Comparison of ENCODE assay signal across 16 cellular contexts in the genomic region with DNA sequence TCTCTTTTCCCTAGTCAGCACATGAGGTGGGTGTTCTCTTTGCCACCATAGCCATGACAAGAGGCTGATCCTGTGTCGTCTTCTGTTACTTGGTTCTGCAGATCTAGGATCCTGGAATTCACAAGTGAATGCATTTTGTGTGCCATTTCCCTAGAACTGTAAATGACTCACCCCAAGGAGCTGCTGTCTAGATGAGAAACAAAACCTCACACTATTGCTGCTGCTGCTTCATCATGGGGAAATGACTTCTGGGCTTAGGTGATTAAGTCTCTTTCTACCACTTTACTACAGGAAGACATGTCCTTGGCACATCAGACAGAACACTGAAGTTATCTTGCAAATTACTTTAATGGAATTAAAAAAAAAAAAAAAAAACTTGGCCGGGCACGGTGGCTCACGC.
DNase-seq lines count a peak whose midpoint lies in the region; ATAC-seq and TF ChIP-seq lines count a peak whose summit lies in the region.
"Had no signal": no experiment of that assay in that cellular context is flagged by ENCODE, and none has a peak within 500 bp of the region (broad histone marks: within the 10 kb centered on the region; RNA-seq: fewer than 3 reads in every experiment).

No MANE protein-coding gene starts in this region.

- no peaks in the 10 kb centered on the region for H3K9me3 Mint-ChIP-seq in activated naive CD8-positive, alpha-beta T cell treated with anti-CD3 and anti-CD28 coated beads, Interleukin-2, amount 50 U/mL, for 24 hours
- H3K9me3 Mint-ChIP-seq: activated CD4-positive, alpha-beta T cell treated with anti-CD3 and anti-CD28 coated beads, Interleukin-2, amount 10 ng/mL, durations not matched to agents 7 days and 5 days had no signal

- H3K27me3 Mint-ChIP-seq in activated naive CD8-positive, alpha-beta T cell treated with anti-CD3 and anti-CD28 coated beads, Interleukin-2, amount 50 U/mL, for 24 hours = no peaks in the 10 kb centered on the region
- H3K27me3 Mint-ChIP-seq: activated CD4-positive, alpha-beta T cell treated with anti-CD3 and anti-CD28 coated beads, Interleukin-2, amount 10 ng/mL, durations not matched to agents 7 days and 5 days had no signal

- H3K4me1 Mint-ChIP-seq in activated naive CD8-positive, alpha-beta T cell treated with anti-CD3 and anti-CD28 coated beads, Interleukin-2, amount 50 U/mL, for 24 hours = peaks cover 29% of the 10 kb centered on the region
- H3K4me1 Mint-ChIP-seq: memory B cell had no signal

- ATAC-seq in activated naive CD8-positive, alpha-beta T cell treated with anti-CD3 and anti-CD28 coated beads, Interleukin-2, amount 50 U/mL, for 24 hours = peak; percentile 65
- ATAC-seq: heart right ventricle had no signal

- no peak for TF ChIP-seq CTCF in AG10803 (conservative IDR thresholded peaks at IDR 0.05; ENCODE audit: low read length)

- peak overlapping the region; percentile 73 for H3K27ac Mint-ChIP-seq in activated naive CD8-positive, alpha-beta T cell treated with anti-CD3 and anti-CD28 coated beads, Interleukin-2, amount 50 U/mL, for 24 hours
- H3K27ac Mint-ChIP-seq: activated CD4-positive, alpha-beta T cell treated with anti-CD3 and anti-CD28 coated beads, Interleukin-2, amount 10 ng/mL, durations not matched to agents 7 days and 5 days; memory B cell; progenitor cell of endocrine pancreas had no signal

- no peak overlapping the region for H3K4me3 ChIP-seq in AG10803 (ENCODE audit: low read length)
- H3K4me3 ChIP-seq: heart right ventricle had no signal

- no peaks in the 10 kb centered on the region for H3K36me3 Mint-ChIP-seq in activated naive CD8-positive, alpha-beta T cell treated with anti-CD3 and anti-CD28 coated beads, Interleukin-2, amount 50 U/mL, for 24 hours (ENCODE audit: low read depth)
- H3K36me3 Mint-ChIP-seq: memory B cell had no signal

- no peak overlapping the region for H3K4me3 Mint-ChIP-seq in activated naive CD8-positive, alpha-beta T cell treated with anti-CD3 and anti-CD28 coated beads, Interleukin-2, amount 50 U/mL, for 24 hours
- H3K4me3 Mint-ChIP-seq: activated CD4-positive, alpha-beta T cell treated with anti-CD3 and anti-CD28 coated beads, Interleukin-2, amount 10 ng/mL, durations not matched to agents 7 days and 5 days; memory B cell had no signal

- peak; percentile 60 for DNase-seq in AG10803 (ENCODE audit: low read depth)
- DNase-seq in HCEC 1CT = peak; percentile 62
- DNase-seq in activated naive CD8-positive, alpha-beta T cell treated with anti-CD3 and anti-CD28 coated beads, Interleukin-2, amount 50 U/mL, for 24 hours = no peak
- DNase-seq in hepatic stellate cell (ENCODE audit: low spot score) = peak; percentile 21
- no peak for DNase-seq in NCI-H1048 (lab: John Stamatoyannopoulos, UW)
- no peak for DNase-seq in activated CD4-positive, alpha-beta T cell treated with anti-CD3 and anti-CD28 coated beads, Interleukin-2, amount 50 U/mL, for 48 hours
- no peak for DNase-seq in DMS114 treated with DMSO at 0.1 percent for 48 hours (lab: John Stamatoyannopoulos, UW; ENCODE audit: unreplicated experiment)
- DNase-seq in GM19240 (ENCODE audit: insufficient read length, low spot score) = no peak
- DNase-seq: activated CD4-positive, alpha-beta T cell treated with anti-CD3 and anti-CD28 coated beads, Interleukin-2, amount 10 ng/mL, durations not matched to agents 7 days and 5 days; Caco-2; GOT3; heart right ventricle; NCI-H187 treated with DMSO at 0.1 percent for 48 hours; stimulated activated CD4-positive, alpha-beta T cell treated with anti-CD3 and anti-CD28 coated beads, Interleukin-4, amount 100 ng/mL, for 24 hours had no signal

Comparison
In these comparisons a context has a peak if more than half of its experiments do, and no peak if none do; other contexts are left out.
1. DNase-seq: peak in AG10803 (single experiment), HCEC 1CT (single experiment) and hepatic stellate cell (single experiment); none in activated naive CD8-positive, alpha-beta T cell treated with anti-CD3 and anti-CD28 coated beads, Interleukin-2, amount 50 U/mL, for 24 hours (single experiment), NCI-H1048 (single experiment), activated CD4-positive, alpha-beta T cell treated with anti-CD3 and anti-CD28 coated beads, Interleukin-2, amount 50 U/mL, for 48 hours (0 of 2), DMS114 treated with DMSO at 0.1 percent for 48 hours (single experiment) and GM19240 (single experiment).